In the genomic region with DNA sequence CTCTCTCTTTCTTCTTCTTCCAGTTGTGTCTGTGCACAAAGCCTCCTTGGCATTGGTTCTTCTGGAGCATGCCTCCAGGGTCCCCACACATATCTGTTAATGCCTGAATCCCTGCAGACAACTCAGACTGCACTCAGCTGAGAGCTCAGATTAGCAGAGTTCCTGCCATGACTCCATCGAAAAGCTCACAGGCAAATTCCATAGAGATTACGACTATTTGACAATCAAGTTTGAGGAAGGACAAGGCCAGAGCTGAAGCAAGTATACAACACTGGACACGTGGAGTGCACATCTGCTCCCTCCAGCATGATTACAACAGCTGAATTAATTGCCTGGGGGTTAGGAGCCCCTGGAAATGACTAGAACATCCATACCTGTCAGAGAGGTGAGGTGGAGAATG, we compare ENCODE assay signal across 25 cellular contexts.
"Had no signal": no experiment of that assay in that cellular context is flagged by ENCODE, and none has a peak within 500 bp of the region (broad histone marks: within the 10 kb centered on the region; RNA-seq: fewer than 3 reads in every experiment).

No MANE protein-coding gene starts in this region.

- H3K27ac ChIP-seq: left ventricle myocardium inferior, ovary, right atrium auricular region, right lobe of liver, skin epidermis, stomach, testis, thyroid gland, transverse colon, upper lobe of left lung, vagina had no signal

- H3K4me3 Mint-ChIP-seq: naive thymus-derived CD4-positive, alpha-beta T cell; natural killer cell treated with Interleukin-12 subunit alpha and Interleukin-12 subunit beta and Interleukin-15 and Interleukin-18, amount 100 ng/mL, for 72 hours; stimulated activated naive B cell treated with anti-CD40 and anti-IgM and Interleukin-4, amounts not matched to agents 10 μg/mL and 1 μg/mL and 100 μg/mL, for 72 hours had no signal

- DNase-seq: hypothalamus; islet precursor cell; left ventricle myocardium inferior; midbrain; mucosa of descending colon; naive thymus-derived CD4-positive, alpha-beta T cell; ovary; right lobe of liver; stimulated activated CD4-positive, alpha-beta T cell treated with anti-CD3 and anti-CD28 coated beads, Interleukin-12 subunit alpha, Interleukin-12 subunit beta, amount 100 ng/mL, for 4 hours; stimulated activated CD4-positive, alpha-beta T cell treated with anti-CD3 and anti-CD28 coated beads, Interleukin-15, amount 100 ng/mL, for 24 hours; stimulated activated CD4-positive, alpha-beta T cell treated with anti-CD3 and anti-CD28 coated beads, Interleukin-2, amount 100 ng/mL, for 24 hours; stimulated activated CD4-positive, alpha-beta T cell treated with anti-CD3 and anti-CD28 coated beads, Interleukin-4, amount 100 ng/mL, for 1 hour; stimulated activated naive B cell treated with anti-CD40 and anti-IgM and Interleukin-4, amounts not matched to agents 10 μg/mL and 1 μg/mL and 100 μg/mL, for 72 hours; stimulated activated naive CD8-positive, alpha-beta T cell treated with anti-CD3 and anti-CD28 coated beads, Interleukin-15, Interleukin-2, amounts not matched to agents 100 U/mL and 50 U/mL, for 24 hours; stomach; testis; thyroid gland; transverse colon; upper lobe of left lung had no signal

- H3K4me1 Mint-ChIP-seq: naive thymus-derived CD4-positive, alpha-beta T cell; stimulated activated naive B cell treated with anti-CD40 and anti-IgM and Interleukin-4, amounts not matched to agents 10 μg/mL and 1 μg/mL and 100 μg/mL, for 72 hours had no signal

- H3K4me3 ChIP-seq: left ventricle myocardium inferior, lung, mucosa of descending colon, ovary, right atrium auricular region, right lobe of liver, skin epidermis, stomach, testis, thyroid gland, transverse colon, upper lobe of left lung, vagina had no signal

- ATAC-seq: mucosa of descending colon; naive thymus-derived CD4-positive, alpha-beta T cell; natural killer cell treated with Interleukin-12 subunit alpha and Interleukin-12 subunit beta and Interleukin-15 and Interleukin-18, amount 100 ng/mL, for 72 hours; right lobe of liver; stimulated activated naive B cell treated with anti-CD40 and anti-IgM and Interleukin-4, amounts not matched to agents 10 μg/mL and 1 μg/mL and 100 μg/mL, for 72 hours; stimulated activated naive CD8-positive, alpha-beta T cell treated with anti-CD3 and anti-CD28 coated beads, Interleukin-15, Interleukin-2, amounts not matched to agents 100 U/mL and 50 U/mL, for 24 hours had no signal

- H3K9me3 Mint-ChIP-seq: naive thymus-derived CD4-positive, alpha-beta T cell; natural killer cell treated with Interleukin-12 subunit alpha and Interleukin-12 subunit beta and Interleukin-15 and Interleukin-18, amount 100 ng/mL, for 72 hours; stimulated activated naive B cell treated with anti-CD40 and anti-IgM and Interleukin-4, amounts not matched to agents 10 μg/mL and 1 μg/mL and 100 μg/mL, for 72 hours had no signal

- H3K36me3 Mint-ChIP-seq: naive thymus-derived CD4-positive, alpha-beta T cell; natural killer cell treated with Interleukin-12 subunit alpha and Interleukin-12 subunit beta and Interleukin-15 and Interleukin-18, amount 100 ng/mL, for 72 hours; stimulated activated naive B cell treated with anti-CD40 and anti-IgM and Interleukin-4, amounts not matched to agents 10 μg/mL and 1 μg/mL and 100 μg/mL, for 72 hours had no signal

- H3K9me3 ChIP-seq: left ventricle myocardium inferior, mucosa of descending colon, ovary, right atrium auricular region, right lobe of liver, stomach, testis, thyroid gland, transverse colon, upper lobe of left lung, vagina had no signal

- H3K27me3 ChIP-seq: ovary, right atrium auricular region, right lobe of liver, testis, thyroid gland, transverse colon, upper lobe of left lung, vagina had no signal

- H3K27ac Mint-ChIP-seq: naive thymus-derived CD4-positive, alpha-beta T cell; natural killer cell treated with Interleukin-12 subunit alpha and Interleukin-12 subunit beta and Interleukin-15 and Interleukin-18, amount 100 ng/mL, for 72 hours; progenitor cell of endocrine pancreas; stimulated activated naive B cell treated with anti-CD40 and anti-IgM and Interleukin-4, amounts not matched to agents 10 μg/mL and 1 μg/mL and 100 μg/mL, for 72 hours had no signal

- H3K4me1 ChIP-seq: left ventricle myocardium inferior, right atrium auricular region, right lobe of liver, stomach, testis, thyroid gland, transverse colon, upper lobe of left lung, vagina had no signal

- H3K36me3 ChIP-seq: left ventricle myocardium inferior, ovary, right atrium auricular region, right lobe of liver, stomach, thyroid gland, transverse colon, upper lobe of left lung, vagina had no signal
